4 cellular contexts compared by ENCODE assay signal in the genomic region with DNA sequence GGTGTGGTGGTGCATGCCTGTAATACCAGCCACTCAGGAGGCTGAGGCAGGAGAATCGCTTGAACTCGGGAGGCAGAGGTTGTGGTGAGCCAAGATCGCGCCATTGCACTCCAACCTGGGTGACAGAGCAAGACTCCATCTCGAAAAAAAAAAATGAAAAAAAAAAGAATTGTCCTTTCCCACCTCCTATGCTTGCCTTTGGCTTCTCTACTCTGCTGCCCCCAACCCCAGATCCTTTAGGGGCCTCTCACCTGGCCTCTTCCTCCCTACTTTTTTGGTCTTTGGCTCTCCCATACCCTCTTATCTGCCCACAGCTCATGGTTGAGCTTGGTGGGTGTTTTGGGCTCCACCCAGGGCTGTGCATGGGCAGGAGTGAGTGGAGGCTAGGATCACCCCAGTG. TPM values are rescaled to one million over a fixed set of nuclear protein-coding genes. Genes with fewer than 3 reads are reported as not detected.
"Had no signal": no experiment of that assay in that cellular context is flagged by ENCODE, and none has a peak within 500 bp of the region (broad histone marks: within the 10 kb centered on the region; RNA-seq: fewer than 3 reads in every experiment).

No MANE protein-coding gene starts in this region.

RNA-seq across cellular contexts. Expression of a gene that starts 57.6 kb away (rescaled TPM):
- total RNA-seq: right atrium auricular region, skeletal muscle tissue, thyroid gland had no signal
- polyA plus RNA-seq: liver had no signal
